11 cellular contexts compared by ENCODE assay signal in the genomic region with DNA sequence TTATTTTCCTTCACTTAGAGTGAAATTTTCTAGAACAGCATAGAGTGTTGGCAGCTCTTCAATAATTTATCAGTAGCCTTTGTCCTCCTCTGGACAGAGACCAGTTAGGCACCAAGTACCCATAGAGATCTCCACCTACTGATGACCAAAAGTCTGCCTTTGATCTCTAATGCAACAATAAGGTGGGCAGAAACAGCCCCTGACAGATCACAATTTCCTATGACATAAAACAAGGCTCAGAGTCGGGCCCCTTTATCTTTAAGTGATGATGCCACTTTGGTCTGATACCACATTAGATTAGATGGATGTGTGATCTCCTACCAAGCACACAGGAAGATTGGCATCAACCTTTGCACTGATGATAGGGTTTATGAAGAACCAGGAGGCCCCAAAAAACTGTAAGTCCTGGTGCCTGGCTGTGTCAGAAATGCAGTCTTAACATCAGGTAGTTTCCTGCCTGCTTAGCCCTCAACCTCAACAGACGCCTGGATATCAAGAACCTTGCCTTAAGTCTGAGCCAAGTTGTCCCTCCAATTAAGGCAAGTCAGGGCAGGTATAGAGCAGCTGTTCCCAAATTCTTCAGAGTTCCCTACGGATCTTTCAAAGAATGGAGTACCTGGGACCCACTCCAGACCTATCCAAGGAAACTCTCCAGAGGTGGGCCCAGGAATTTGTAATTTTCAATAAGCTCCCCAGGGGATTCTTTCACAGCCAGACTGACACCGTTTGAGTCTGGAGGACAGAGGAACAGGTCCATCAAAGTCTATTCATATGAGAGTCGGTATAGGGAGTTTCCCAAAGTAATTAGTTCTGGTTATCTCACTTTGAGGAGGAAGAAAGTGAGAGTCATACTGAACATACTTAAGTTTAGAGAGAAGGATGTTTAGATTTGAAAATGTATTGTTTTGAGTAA. TPM values are rescaled to one million over a fixed set of nuclear protein-coding genes. Genes with fewer than 3 reads are reported as not detected.
DNase-seq lines count a peak whose midpoint lies in the region; ATAC-seq, FAIRE-seq and TF ChIP-seq lines count a peak whose summit lies in the region.
"Had no signal": no experiment of that assay in that cellular context is flagged by ENCODE, and none has a peak within 500 bp of the region (broad histone marks: within the 10 kb centered on the region; RNA-seq: fewer than 3 reads in every experiment).

No MANE protein-coding gene starts in this region.

- H3K36me3 ChIP-seq in GM06990 (ENCODE audit: control insufficient read depth, insufficient read depth, low read length), result no peaks in the 10 kb centered on the region
- H3K36me3 ChIP-seq: right atrium auricular region had no signal

- peak; percentile 84 for ATAC-seq in left lobe of liver
- ATAC-seq in HG03571 (IDR thresholded peaks at IDR 0.05; ENCODE audit: unreplicated experiment), result no peak
- no peak for ATAC-seq in sciatic nerve

- no peak for TF ChIP-seq CTCF in GM06990 (IDR thresholded peaks at IDR 0.05; ENCODE audit: insufficient read depth, low read length, poor library complexity, severe bottlenecking)
- TF ChIP-seq CTCF in dorsolateral prefrontal cortex (IDR thresholded peaks at IDR 0.05 in 54 of 56, conservative IDR thresholded peaks at IDR 0.05 in 2 of 56; ENCODE audit: low read depth in 1 of 56, partially characterized antibody in 56 of 56), result no peak

- no peaks in the 10 kb centered on the region for H3K27me3 ChIP-seq in GM06990 (replicated peaks; ENCODE audit: control insufficient read depth, insufficient read depth, low read length)
- no peaks in the 10 kb centered on the region for H3K27me3 ChIP-seq in dorsolateral prefrontal cortex
- H3K27me3 ChIP-seq: right atrium auricular region had no signal

- no peak for FAIRE-seq in H54 (lab: Jason Lieb, UNC)

- H3K4me3 ChIP-seq in GM06990 (replicated peaks; ENCODE audit: low read depth, low read length) (no peak overlapping the region), dorsolateral prefrontal cortex (no peak overlapping the region)
- H3K4me3 ChIP-seq: right atrium auricular region had no signal

- no peak for TF ChIP-seq POLR2A in H54 (IDR thresholded peaks at IDR 0.05; ENCODE audit: low read depth, low read length)

- DNase-seq in GM06990 (ENCODE audit: extremely low read depth, insufficient read length) (peak; percentile 26), NCI-H2196 (lab: John Stamatoyannopoulos, UW; ENCODE audit: unreplicated experiment) (peak; percentile 43), activated T-cell treated with anti-CD3 and anti-CD28 coated beads for 4 hours (peak; percentile 21), left lobe of liver (ENCODE audit: low spot score) (no peak), H54 (ENCODE audit: insufficient read length, low spot score) (no peak), dorsolateral prefrontal cortex (no peak), sciatic nerve (ENCODE audit: low spot score) (no peak)

- intact Hi-C loops in dorsolateral prefrontal cortex (cut with DNase I) (no loop called here), sciatic nerve (cut with DNase I) (no loop called here)

- no peak overlapping the region for H3K27ac ChIP-seq in dorsolateral prefrontal cortex
- H3K27ac ChIP-seq: right atrium auricular region had no signal

RNA-seq across cellular contexts. Expression of gene TMPRSS4, which starts 30.6 kb away (rescaled TPM):
- total RNA-seq in left lobe of liver (not detected), dorsolateral prefrontal cortex (not detected), sciatic nerve (not detected)
- total RNA-seq: lung microvascular endothelial cell, NCI-H460, right atrium auricular region had no signal

RNA-seq across cellular contexts. Expression of gene SMIM35, which starts 40.5 kb away (rescaled TPM):
- 0.08 TPM for total RNA-seq in left lobe of liver
- total RNA-seq in dorsolateral prefrontal cortex, result under 1 TPM in 28 of 120 experiments, not detected in 92; 0.11 to 0.60 (median 0.21) TPM
- not detected for total RNA-seq in sciatic nerve
- total RNA-seq: lung microvascular endothelial cell, NCI-H460, right atrium auricular region had no signal

Comparison
In these comparisons a context has a peak if more than half of its experiments do, and no peak if none do; other contexts are left out.
1. DNase-seq: peak in GM06990 (single experiment), NCI-H2196 (single experiment) and activated T-cell treated with anti-CD3 and anti-CD28 coated beads for 4 hours (single experiment); none in left lobe of liver (single experiment), H54 (single experiment), dorsolateral prefrontal cortex (0 of 10) and sciatic nerve (single experiment).